In the genomic region with DNA sequence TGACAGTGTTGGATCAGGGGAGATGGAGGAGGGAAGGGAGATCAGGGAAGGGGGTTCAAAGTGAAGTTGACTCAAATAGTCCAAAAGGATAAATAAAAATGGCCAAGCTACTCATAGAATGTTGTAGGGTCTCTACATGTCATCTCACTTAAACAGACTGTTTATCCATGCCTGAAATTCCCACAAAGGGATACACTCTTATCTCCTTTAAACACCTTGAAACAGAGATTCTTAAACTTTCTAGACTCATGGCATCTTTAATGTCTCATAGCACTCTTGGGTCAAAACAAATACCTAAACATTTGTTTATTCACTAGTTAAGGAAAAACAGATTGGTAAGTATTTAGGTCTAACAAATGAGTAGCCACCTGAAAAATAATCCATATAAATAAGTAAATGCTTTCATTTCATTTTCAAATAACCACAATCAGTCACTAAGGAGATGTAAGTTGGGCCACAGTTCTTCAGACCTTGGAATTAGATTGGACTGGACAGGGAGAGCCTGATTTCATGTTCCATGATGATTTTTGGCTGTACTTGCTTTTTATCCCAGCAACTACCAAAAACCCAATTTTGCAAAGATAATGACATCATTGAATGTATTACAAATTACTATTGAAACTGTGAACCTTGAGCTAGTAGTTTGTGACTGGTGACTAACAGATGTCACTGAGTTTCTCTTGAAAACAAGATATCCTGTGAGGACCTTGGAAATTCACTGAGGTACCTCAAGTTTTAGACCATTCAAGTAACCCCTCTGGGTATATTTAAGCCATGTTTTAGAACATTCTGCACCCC, we compare ENCODE assay signal across 1 cellular context.
TF ChIP-seq lines count a peak whose summit lies in the region.

No MANE protein-coding gene starts in this region.

TF ChIP-seq in GM12878, 131 proteins besides CTCF, POLR2A, EP300 and RAD21 (continued from another document):
- TF ChIP-seq EZH2 (IDR thresholded peaks at IDR 0.05; ENCODE audit: borderline replicate concordance, control insufficient read depth, low read depth, low read length) (no peak), SUZ12 (IDR thresholded peaks at IDR 0.05; ENCODE audit: unreplicated experiment) (no peak)
